Comparison of ENCODE assay signal across 1 cellular context in the genomic region with DNA sequence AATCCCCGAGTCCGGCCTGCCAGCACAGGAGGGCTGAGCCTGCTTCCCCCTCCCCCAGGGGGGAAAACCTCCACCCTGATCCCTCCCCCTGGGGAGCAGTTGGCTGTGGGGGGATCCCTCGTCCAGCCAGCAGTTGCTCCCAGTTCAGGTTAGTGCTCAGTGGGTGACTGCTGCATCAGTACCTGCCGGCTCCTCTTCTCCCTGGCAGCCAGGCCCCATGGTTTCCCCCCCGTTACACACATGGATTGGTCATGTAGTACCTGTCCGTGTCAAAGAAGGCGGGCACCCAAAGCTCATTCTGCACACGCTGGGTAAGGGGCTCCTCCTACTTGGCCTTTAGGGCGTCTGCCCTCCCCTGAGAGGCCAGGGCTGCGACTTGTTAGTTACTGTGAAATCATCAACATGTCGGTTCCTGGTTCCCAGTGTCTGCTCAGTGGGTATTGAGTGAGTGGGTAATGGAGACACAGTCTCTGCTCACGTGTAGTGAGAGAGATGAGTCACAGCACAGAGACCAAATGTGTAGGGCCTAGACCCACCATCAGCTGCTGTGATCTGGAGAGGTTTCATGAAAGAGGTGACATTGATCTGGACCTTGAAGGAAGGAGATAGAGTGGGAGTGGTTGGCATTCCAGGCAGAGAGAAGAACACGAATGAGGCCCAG.
A peak's percentile ranks its signal among the peaks of the same experiment; 100 is the strongest.
TF ChIP-seq lines count a peak whose summit lies in the region.

No MANE protein-coding gene starts in this region.

TF ChIP-seq in GM12878, 131 proteins besides CTCF, POLR2A, EP300 and RAD21:
- TF ChIP-seq ATF7 (IDR thresholded peaks at IDR 0.05; ENCODE audit: low read depth) (peak; percentile 39; the same call in 1 of the 2 replicates), POLR2AphosphoS2 (IDR thresholded peaks at IDR 0.05; ENCODE audit: low read depth, low read length) (no peak), NFYA (IDR thresholded peaks at IDR 0.05; ENCODE audit: borderline replicate concordance, low read depth, low read length) (no peak), CHD1 (IDR thresholded peaks at IDR 0.05; ENCODE audit: low read depth, low read length) (no peak), MEF2B (IDR thresholded peaks at IDR 0.05; ENCODE audit: partially characterized antibody, poor library complexity, severe bottlenecking) (peak; percentile 62), BHLHE40 (IDR thresholded peaks at IDR 0.05; ENCODE audit: borderline replicate concordance in 1 of 2, low read depth in 2 of 2, low read length in 1 of 2) (peak; percentile 85 to 87), CREM (IDR thresholded peaks at IDR 0.05; ENCODE audit: low read depth) (no peak), POU2F2 (IDR thresholded peaks at IDR 0.05; ENCODE audit: borderline replicate concordance, low read depth, low read length) (0 out of 3 replicates have a peak, but pooled peaks have one; percentile 2), DPF2 (IDR thresholded peaks at IDR 0.05) (0 out of 2 replicates have a peak, but pooled peaks have one; percentile 15), YY1 (IDR thresholded peaks at IDR 0.05; ENCODE audit: low read depth, low read length) (peak; percentile 30; the same call in 1 of the 2 replicates), IKZF1 (conservative IDR thresholded peaks at IDR 0.05) (peak; percentile 73), POLR2AphosphoS5 (IDR thresholded peaks at IDR 0.05; ENCODE audit: low read length) (peak; percentile 38; the same call in 1 of the 2 replicates), MTA3 (IDR thresholded peaks at IDR 0.05; ENCODE audit: borderline replicate concordance, low read length) (peak; percentile 48; the same call in 1 of the 2 replicates), ZNF207 (IDR thresholded peaks at IDR 0.05; ENCODE audit: borderline replicate concordance) (no peak), IKZF2 (IDR thresholded peaks at IDR 0.05) (peak; percentile 28 to 39; a peak in 1 of 4 replicates), TBL1XR1 (IDR thresholded peaks at IDR 0.05; ENCODE audit: low read depth, low read length) (0 out of 2 replicates have a peak, but pooled peaks have one; percentile 19), EED (IDR thresholded peaks at IDR 0.05; ENCODE audit: low read depth) (peak; percentile 56; the same call in 1 of the 2 replicates), WRNIP1 (IDR thresholded peaks at IDR 0.05; ENCODE audit: borderline replicate concordance, low read depth, low read length) (no peak), JUNB (IDR thresholded peaks at IDR 0.05) (no peak), TAF1 (IDR thresholded peaks at IDR 0.05; ENCODE audit: borderline replicate concordance, low read depth, low read length) (0 out of 2 replicates have a peak, but pooled peaks have one; percentile 17), CHD2 (IDR thresholded peaks at IDR 0.05; ENCODE audit: borderline replicate concordance, low read depth, low read length) (0 out of 2 replicates have a peak, but pooled peaks have one; percentile 41), RBBP5 (conservative IDR thresholded peaks at IDR 0.05) (no peak)
- TF ChIP-seq, protein P1, sequence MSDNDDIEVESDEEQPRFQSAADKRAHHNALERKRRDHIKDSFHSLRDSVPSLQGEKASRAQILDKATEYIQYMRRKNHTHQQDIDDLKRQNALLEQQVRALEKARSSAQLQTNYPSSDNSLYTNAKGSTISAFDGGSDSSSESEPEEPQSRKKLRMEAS (IDR thresholded peaks at IDR 0.05; ENCODE audit: low read depth, low read length), result peak; percentile 9; the same call in 1 of the 2 replicates
- TF ChIP-seq, protein P2, sequence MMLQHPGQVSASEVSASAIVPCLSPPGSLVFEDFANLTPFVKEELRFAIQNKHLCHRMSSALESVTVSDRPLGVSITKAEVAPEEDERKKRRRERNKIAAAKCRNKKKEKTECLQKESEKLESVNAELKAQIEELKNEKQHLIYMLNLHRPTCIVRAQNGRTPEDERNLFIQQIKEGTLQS (IDR thresholded peaks at IDR 0.05; ENCODE audit: borderline replicate concordance, extremely low read depth, low read depth, low read length), result no peak
- TF ChIP-seq, protein P3, sequence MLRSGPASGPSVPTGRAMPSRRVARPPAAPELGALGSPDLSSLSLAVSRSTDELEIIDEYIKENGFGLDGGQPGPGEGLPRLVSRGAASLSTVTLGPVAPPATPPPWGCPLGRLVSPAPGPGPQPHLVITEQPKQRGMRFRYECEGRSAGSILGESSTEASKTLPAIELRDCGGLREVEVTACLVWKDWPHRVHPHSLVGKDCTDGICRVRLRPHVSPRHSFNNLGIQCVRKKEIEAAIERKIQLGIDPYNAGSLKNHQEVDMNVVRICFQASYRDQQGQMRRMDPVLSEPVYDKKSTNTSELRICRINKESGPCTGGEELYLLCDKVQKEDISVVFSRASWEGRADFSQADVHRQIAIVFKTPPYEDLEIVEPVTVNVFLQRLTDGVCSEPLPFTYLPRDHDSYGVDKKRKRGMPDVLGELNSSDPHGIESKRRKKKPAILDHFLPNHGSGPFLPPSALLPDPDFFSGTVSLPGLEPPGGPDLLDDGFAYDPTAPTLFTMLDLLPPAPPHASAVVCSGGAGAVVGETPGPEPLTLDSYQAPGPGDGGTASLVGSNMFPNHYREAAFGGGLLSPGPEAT (IDR thresholded peaks at IDR 0.05; ENCODE audit: low read depth), result peak; percentile 47; the same call in 1 of the 2 replicates
- TF ChIP-seq, protein P4, sequence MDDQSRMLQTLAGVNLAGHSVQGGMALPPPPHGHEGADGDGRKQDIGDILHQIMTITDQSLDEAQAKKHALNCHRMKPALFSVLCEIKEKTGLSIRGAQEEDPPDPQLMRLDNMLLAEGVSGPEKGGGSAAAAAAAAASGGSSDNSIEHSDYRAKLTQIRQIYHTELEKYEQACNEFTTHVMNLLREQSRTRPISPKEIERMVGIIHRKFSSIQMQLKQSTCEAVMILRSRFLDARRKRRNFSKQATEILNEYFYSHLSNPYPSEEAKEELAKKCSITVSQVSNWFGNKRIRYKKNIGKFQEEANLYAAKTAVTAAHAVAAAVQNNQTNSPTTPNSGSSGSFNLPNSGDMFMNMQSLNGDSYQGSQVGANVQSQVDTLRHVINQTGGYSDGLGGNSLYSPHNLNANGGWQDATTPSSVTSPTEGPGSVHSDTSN (IDR thresholded peaks at IDR 0.05; ENCODE audit: insufficient replicate concordance, low read depth, low read length), result no peak
TF ChIP-seq in GM12878: peak in this region for 16.
